10 cellular contexts compared by ENCODE assay signal in the genomic region with DNA sequence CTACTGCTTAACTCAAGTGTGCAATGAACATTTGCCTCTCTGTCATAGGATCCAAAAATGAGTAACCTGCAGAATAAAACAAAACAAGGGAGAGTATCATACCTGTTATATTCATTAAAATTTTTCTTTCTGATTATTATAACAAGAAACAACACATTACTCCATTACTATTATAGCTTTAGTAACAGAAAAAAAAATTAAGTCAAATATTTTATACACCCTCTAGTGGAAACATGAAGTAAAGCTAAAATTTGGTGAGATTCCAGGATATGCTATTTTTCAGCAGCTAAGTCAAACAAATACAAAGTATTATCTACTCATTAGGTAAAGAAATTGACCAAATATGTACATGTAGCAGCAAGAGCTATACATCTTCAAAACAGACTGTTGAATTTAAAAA. TPM values are rescaled to one million over a fixed set of nuclear protein-coding genes. Genes with fewer than 3 reads are reported as not detected.
DNase-seq lines count a peak whose midpoint lies in the region; ATAC-seq, FAIRE-seq and TF ChIP-seq lines count a peak whose summit lies in the region.
"Had no signal": no experiment of that assay in that cellular context is flagged by ENCODE, and none has a peak within 500 bp of the region (broad histone marks: within the 10 kb centered on the region; RNA-seq: fewer than 3 reads in every experiment).

No MANE protein-coding gene starts in this region.

- no peak overlapping the region for H2AFZ ChIP-seq in GM23248

- in situ Hi-C loops in GM23248 (cut with MboI): loop anchor here (10.0 kb wide), 1 partner anchor 94 kb away; no protein-coding TSS in a partner anchor

- H3K9me3 ChIP-seq in GM23248 (ENCODE audit: low read depth): no peaks in the 10 kb centered on the region
- no peaks in the 10 kb centered on the region for H3K9me3 ChIP-seq in ovary

- TF ChIP-seq CTCF in AG09319 (IDR thresholded peaks at IDR 0.05; ENCODE audit: low read depth, low read length) (peak; percentile 43), WI38 (IDR thresholded peaks at IDR 0.05; ENCODE audit: low read depth, low read length) (peak; percentile 15; the same call in 1 of the 2 replicates), ovary (IDR thresholded peaks at IDR 0.05) (peak in 1 of 3 donors; percentile 15)

- H3F3A ChIP-seq in GM23248 (ENCODE audit: insufficient read depth): peaks cover 6% of the 10 kb centered on the region; the same call in 1 of the 2 replicates

- H3K27me3 ChIP-seq in GM23248 (replicated peaks; ENCODE audit: insufficient read depth): no peaks in the 10 kb centered on the region
- H3K27me3 ChIP-seq in ovary: no peaks in the 10 kb centered on the region

- peak; percentile 98 for FAIRE-seq in islet of Langerhans (lab: Jason Lieb, UNC)

- H3K4me2 ChIP-seq in GM23248 (ENCODE audit: unreplicated experiment): no peak overlapping the region

- H3K27ac ChIP-seq in GM23248 (no peak overlapping the region), ovary (no peak overlapping the region)

- intact Hi-C loops in ovary (cut with DNase I): no loop called here

- no peak for TF ChIP-seq POLR2A in ovary (IDR thresholded peaks at IDR 0.05)

- H3K4me3 ChIP-seq in GM23248 (no peak overlapping the region), WI38 (ENCODE audit: low read depth, low read length) (no peak overlapping the region), ovary (no peak overlapping the region)

- peaks cover 3% of the 10 kb centered on the region; the same call in 1 of the 2 replicates for H3K36me3 ChIP-seq in GM23248 (ENCODE audit: low read depth)
- H3K36me3 ChIP-seq in ovary: no peaks in the 10 kb centered on the region

- no peak for ATAC-seq in GM21529 (IDR thresholded peaks at IDR 0.05; ENCODE audit: unreplicated experiment)
- ATAC-seq: activated CD8-positive, alpha-beta T cell treated with anti-CD3 and anti-CD28 coated beads for 36 hours had no signal

- no peaks in the 10 kb centered on the region for H3K9me2 ChIP-seq in GM23248 (ENCODE audit: insufficient read depth)

- H4K20me1 ChIP-seq in GM23248 (ENCODE audit: insufficient read depth): peaks cover 21% of the 10 kb centered on the region; the same call in 1 of the 2 replicates

- H3K79me2 ChIP-seq in GM23248 (ENCODE audit: insufficient read depth): peaks cover 71% of the 10 kb centered on the region

- DNase-seq in AG09319 (ENCODE audit: extremely low read depth, low read depth) (no peak), GM23248 (peak; percentile 50), activated T-cell treated with anti-CD3 and anti-CD28 coated beads for 4 hours (no peak), ovary (no peak)
- no peak for DNase-seq in stimulated activated CD4-positive, alpha-beta T cell treated with anti-CD3 and anti-CD28 coated beads, Interleukin-12 subunit alpha, Interleukin-12 subunit beta, amount 100 ng/mL, for 4 hours
- DNase-seq: activated CD8-positive, alpha-beta T cell treated with anti-CD3 and anti-CD28 coated beads for 36 hours; NCI-H524 had no signal

- TF ChIP-seq EP300 in ovary (IDR thresholded peaks at IDR 0.05): no peak

- no peak overlapping the region for H3K9ac ChIP-seq in GM23248

- H3K4me1 ChIP-seq in GM23248 (ENCODE audit: insufficient read depth): no peaks in the 10 kb centered on the region
- no peaks in the 10 kb centered on the region for H3K4me1 ChIP-seq in ovary (ENCODE audit: insufficient read depth)

RNA-seq across cellular contexts. Expression of a gene that starts 56.3 kb away (rescaled TPM):
- 19.7 and 20.1 TPM in 2 replicates for total RNA-seq in GM23248 (2014; rRNA removed; shearing (Covaris generic))
- polyA plus RNA-seq in GM23248 (2016; fragmentation: Nextera tagmentation; extraction: Ambion mirVana) (13.8 and 14.4 TPM in 2 replicates), ovary (10 to 100 TPM in 1 of 2 donors, 1 to 10 TPM in 1; 8.0 to 24.6 TPM)
- total RNA-seq in ovary: 10 to 100 TPM; 19.3 to 49.6 (median 39.9) TPM
